Comparison of ENCODE assay signal across 13 cellular contexts in genomic region chrX:150036181-150036580, GRCh38.
DNase-seq lines count a peak whose midpoint lies in the region; ATAC-seq and TF ChIP-seq lines count a peak whose summit lies in the region.
"Had no signal": no experiment of that assay in that cellular context is flagged by ENCODE, and none has a peak within 500 bp of the region (broad histone marks: within the 10 kb centered on the region; RNA-seq: fewer than 3 reads in every experiment).

No MANE protein-coding gene starts in this region.

- intact Hi-C loops in uterus (cut with DNase I; ENCODE audit: low total_unique reads): no loop called here

- H3K4me1 ChIP-seq in RWPE2 (ENCODE audit: insufficient read depth, poor library complexity, severe bottlenecking): peaks cover 30% of the 10 kb centered on the region
- H3K4me1 ChIP-seq in uterus: no peaks in the 10 kb centered on the region

- ATAC-seq in RWPE2 (ENCODE audit: low read depth): peak; percentile 48
- ATAC-seq: naive thymus-derived CD8-positive, alpha-beta T cell; T-helper 17 cell had no signal

- H3K9me3 ChIP-seq in RWPE2 (ENCODE audit: severe bottlenecking): no peaks in the 10 kb centered on the region
- no peaks in the 10 kb centered on the region for H3K9me3 ChIP-seq in uterus

- TF ChIP-seq CTCF in HFF-Myc (IDR thresholded peaks at IDR 0.05; ENCODE audit: low read depth, low read length, missing control alignments) (no peak), RWPE2 (IDR thresholded peaks at IDR 0.05; ENCODE audit: poor library complexity, severe bottlenecking) (no peak), uterus (IDR thresholded peaks at IDR 0.05) (no peak)

- H3K4me3 ChIP-seq in HFF-Myc (replicated peaks; ENCODE audit: low read depth, low read length) (no peak overlapping the region), RWPE2 (ENCODE audit: severe bottlenecking) (no peak overlapping the region), uterus (no peak overlapping the region)
- H3K4me3 ChIP-seq: cardiac muscle cell had no signal

- DNase-seq in HFF-Myc (ENCODE audit: extremely low read depth, low read depth): peak; percentile 55
- peak; percentile 38 for DNase-seq in RWPE2 (ENCODE audit: low spot score)
- peak; percentile 75 for DNase-seq in fibroblast of peridontal ligament (ENCODE audit: extremely low read depth)
- peak; percentile 47 for DNase-seq in stromal cell of bone marrow (ENCODE audit: low read depth)
- no peak for DNase-seq in stimulated activated CD8-positive, alpha-beta memory T cell treated with anti-CD3 and anti-CD28 coated beads, Interleukin-4, amount 100 ng/mL, for 48 hours
- DNase-seq in effector CD8-positive, alpha-beta T cell (lab: John Stamatoyannopoulos, UW): no peak
- no peak for DNase-seq in uterus
- DNase-seq: activated CD8-positive, alpha-beta memory T cell treated with anti-CD3 and anti-CD28 coated beads, Interleukin-2, amount 50 U/mL, for 48 hours; KBM-7; naive thymus-derived CD8-positive, alpha-beta T cell; NCI-H526; T-helper 17 cell had no signal

- no peak for TF ChIP-seq POLR2A in uterus (IDR thresholded peaks at IDR 0.05)

- no peaks in the 10 kb centered on the region for H3K36me3 ChIP-seq in RWPE2 (ENCODE audit: low read depth)
- H3K36me3 ChIP-seq in uterus: no peaks in the 10 kb centered on the region
- H3K36me3 ChIP-seq: cardiac muscle cell had no signal

- H3K27me3 ChIP-seq in RWPE2 (ENCODE audit: insufficient read depth, poor library complexity, severe bottlenecking) (no peaks in the 10 kb centered on the region), uterus (no peaks in the 10 kb centered on the region)
- H3K27me3 ChIP-seq: cardiac muscle cell had no signal

- H3K27ac ChIP-seq in RWPE2 (ENCODE audit: poor library complexity, severe bottlenecking): peak overlapping the region; percentile 82
- no peak overlapping the region for H3K27ac ChIP-seq in uterus
- H3K27ac ChIP-seq: cardiac muscle cell had no signal

Comparison
In these comparisons a context has a peak if more than half of its experiments do, and no peak if none do; other contexts are left out.
1. DNase-seq: peak in HFF-Myc (single experiment), RWPE2 (single experiment), fibroblast of peridontal ligament (single experiment) and stromal cell of bone marrow (single experiment); none in stimulated activated CD8-positive, alpha-beta memory T cell treated with anti-CD3 and anti-CD28 coated beads, Interleukin-4, amount 100 ng/mL, for 48 hours (single experiment), effector CD8-positive, alpha-beta T cell (single experiment) and uterus (0 of 2).